In genomic region chr10:43224321-43224720, GRCh38 we compare ENCODE assay signal across 18 cellular contexts.
"Had no signal": no experiment of that assay in that cellular context is flagged by ENCODE, and none has a peak within 500 bp of the region (broad histone marks: within the 10 kb centered on the region; RNA-seq: fewer than 3 reads in every experiment).

No MANE protein-coding gene starts in this region.

- H3K36me3 ChIP-seq: esophagus muscularis mucosa, gastrocnemius medialis, neutrophil, spleen had no signal

- H3K9me3 ChIP-seq: esophagus muscularis mucosa, gastrocnemius medialis, neutrophil, psoas muscle, spleen had no signal

- H3K4me3 ChIP-seq: esophagus muscularis mucosa, gastrocnemius medialis, psoas muscle, spleen had no signal

- ATAC-seq: gastrocnemius medialis; left lobe of liver; naive thymus-derived CD4-positive, alpha-beta T cell; psoas muscle; sciatic nerve; stimulated activated naive B cell treated with anti-CD40 and anti-IgM and Interleukin-4, amounts not matched to agents 10 μg/mL and 1 μg/mL and 100 μg/mL, for 72 hours; stimulated activated naive CD8-positive, alpha-beta T cell treated with anti-CD3 and anti-CD28 coated beads, Interleukin-15, amount 100 ng/mL, for 72 hours had no signal

- H3K27ac ChIP-seq: esophagus muscularis mucosa, gastrocnemius medialis, neutrophil, psoas muscle, spleen had no signal

- H3K4me1 ChIP-seq: gastrocnemius medialis, psoas muscle had no signal

- DNase-seq: cortex of kidney; effector memory CD4-positive, alpha-beta T cell; gastrocnemius medialis; mammary epithelial cell; naive thymus-derived CD4-positive, alpha-beta T cell; psoas muscle; spleen; stimulated activated CD4-positive, alpha-beta T cell treated with anti-CD3 and anti-CD28 coated beads, Interleukin-15, amount 100 ng/mL, for 24 hours; stimulated activated CD4-positive, alpha-beta T cell treated with anti-CD3 and anti-CD28 coated beads, Interleukin-1b, Interleukin-23, amount 100 ng/mL, for 48 hours; stimulated activated CD4-positive, alpha-beta T cell treated with anti-CD3 and anti-CD28 coated beads, Interleukin-4, amount 100 ng/mL, for 24 hours; stimulated activated naive B cell treated with anti-CD40 and anti-IgM and Interleukin-4, amounts not matched to agents 10 μg/mL and 1 μg/mL and 100 μg/mL, for 72 hours had no signal

- FAIRE-seq: endometrium, keratinocyte had no signal
